ENCODE assay signal across 8 cellular contexts in the genomic region with DNA sequence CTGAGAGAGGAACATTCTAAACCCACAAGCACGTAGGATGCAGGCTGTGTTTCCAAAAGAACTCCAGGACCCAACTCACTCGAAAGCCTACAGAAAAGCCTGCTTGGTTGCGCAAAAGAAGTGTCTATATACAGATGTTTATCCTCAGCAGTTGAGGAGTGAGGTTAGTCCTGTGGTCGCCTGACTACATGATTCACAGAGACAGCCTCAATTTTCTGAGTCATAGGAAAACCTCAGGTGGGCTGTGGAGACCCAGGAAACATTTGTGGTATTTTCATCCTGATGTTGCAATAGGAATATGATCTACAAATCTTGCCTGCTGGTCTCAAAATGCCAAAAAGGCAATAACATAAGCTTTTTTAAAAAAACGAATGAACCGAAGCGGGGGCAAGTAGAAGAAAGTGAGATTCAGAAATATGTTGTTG.
DNase-seq lines count a peak whose midpoint lies in the region; ATAC-seq and TF ChIP-seq lines count a peak whose summit lies in the region.

No MANE protein-coding gene starts in this region.

- TF ChIP-seq CTCF in natural killer cell (IDR thresholded peaks at IDR 0.05): no peak

- peaks cover 14% of the 10 kb centered on the region for H3K27me3 Mint-ChIP-seq in activated T-helper 17 cell treated with anti-CD3 and anti-CD28 coated beads, Interleukin-2, amount 50 U/mL, for 72 hours
- H3K27me3 Mint-ChIP-seq in natural killer cell (ENCODE audit: low read depth in 2 of 2): peaks cover 32 to 64% of the 10 kb centered on the region in 2 donors

- no peaks in the 10 kb centered on the region for H3K36me3 Mint-ChIP-seq in activated T-helper 17 cell treated with anti-CD3 and anti-CD28 coated beads, Interleukin-2, amount 50 U/mL, for 72 hours (ENCODE audit: low read depth)
- H3K36me3 Mint-ChIP-seq in natural killer cell: no peaks in the 10 kb centered on the region

- peaks cover 4% of the 10 kb centered on the region for H3K4me1 Mint-ChIP-seq in activated T-helper 17 cell treated with anti-CD3 and anti-CD28 coated beads, Interleukin-2, amount 50 U/mL, for 72 hours
- H3K4me1 Mint-ChIP-seq in natural killer cell: peaks cover 37 to 38% of the 10 kb centered on the region in 2 donors

- DNase-seq in GM04504 (ENCODE audit: low read depth) (peak; percentile 60), natural killer cell (no peak), NCI-H128 (lab: John Stamatoyannopoulos, UW; ENCODE audit: unreplicated experiment) (no peak), NCI-H1092 treated with DMSO at 0.1 percent for 48 hours (lab: John Stamatoyannopoulos, UW) (no peak), NCI-H146 (lab: John Stamatoyannopoulos, UW) (no peak)
- no peak for DNase-seq in activated effector memory CD4-positive, alpha-beta T cell treated with anti-CD3 and anti-CD28 coated beads, Interleukin-2, amount 50 U/mL, for 16 hours

- peak; percentile 49 for ATAC-seq in HG03342 (IDR thresholded peaks at IDR 0.05; ENCODE audit: unreplicated experiment)
- peak; percentile 76 for ATAC-seq in activated T-helper 17 cell treated with anti-CD3 and anti-CD28 coated beads, Interleukin-2, amount 50 U/mL, for 72 hours (replicated peaks)
- peak; percentile 32 to 62 (median 56) for ATAC-seq in natural killer cell

- H3K27ac Mint-ChIP-seq in activated T-helper 17 cell treated with anti-CD3 and anti-CD28 coated beads, Interleukin-2, amount 50 U/mL, for 72 hours: peak overlapping the region; percentile 78
- peak overlapping the region; percentile 17 to 49 for H3K27ac Mint-ChIP-seq in natural killer cell

- peak overlapping the region; percentile 48 for H3K4me3 Mint-ChIP-seq in activated T-helper 17 cell treated with anti-CD3 and anti-CD28 coated beads, Interleukin-2, amount 50 U/mL, for 72 hours
- peak overlapping the region; percentile 81 for H3K4me3 Mint-ChIP-seq in natural killer cell

- intact Hi-C loops in natural killer cell (cut with micrococcal nuclease): no loop called here

- H3K9me3 Mint-ChIP-seq in activated T-helper 17 cell treated with anti-CD3 and anti-CD28 coated beads, Interleukin-2, amount 50 U/mL, for 72 hours: no peaks in the 10 kb centered on the region
- no peaks in the 10 kb centered on the region for H3K9me3 Mint-ChIP-seq in natural killer cell
